In the genomic region with DNA sequence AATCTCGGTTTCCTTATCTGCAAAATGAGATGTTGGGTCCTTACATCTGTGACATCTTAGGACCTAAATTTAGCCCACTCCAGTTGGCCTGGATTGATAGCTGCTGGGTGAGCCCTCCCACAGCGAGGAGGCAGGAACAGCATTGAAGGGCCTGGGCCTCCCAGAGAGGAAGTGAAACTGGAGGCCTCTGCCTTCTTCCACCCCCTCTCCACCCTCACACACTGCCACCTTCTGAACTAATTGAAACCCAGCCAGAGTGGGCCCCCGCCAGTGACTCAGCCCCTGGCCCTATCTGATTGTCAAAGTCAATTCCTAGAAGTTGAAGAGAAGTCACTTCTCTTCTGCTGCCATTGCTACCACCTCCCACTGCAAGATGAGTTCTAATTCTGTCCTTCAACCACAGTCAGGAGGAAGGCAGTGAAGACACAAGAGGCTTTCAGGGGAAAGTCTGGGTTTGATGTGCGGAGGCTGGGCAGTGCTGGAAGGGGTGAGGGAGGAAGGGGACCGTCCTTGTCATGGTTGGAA, we compare ENCODE assay signal across 8 cellular contexts. TPM values are rescaled to one million over a fixed set of nuclear protein-coding genes. Genes with fewer than 3 reads are reported as not detected.
DNase-seq lines count a peak whose midpoint lies in the region; ATAC-seq and TF ChIP-seq lines count a peak whose summit lies in the region.

No MANE protein-coding gene starts in this region.

- H3K27ac ChIP-seq in neutrophil, result peak overlapping the region; percentile 79

- ATAC-seq in GM18873 (IDR thresholded peaks at IDR 0.05; ENCODE audit: low FRiP score, unreplicated experiment) (peak; percentile 71), HG03045 (IDR thresholded peaks at IDR 0.05; ENCODE audit: unreplicated experiment) (peak; percentile 70)

- in situ Hi-C loops in SK-MEL-5 (cut with HindIII; ENCODE audit: low pct_unique_long_range_greater_than_20kb, low sequenced_read_pairs), result no loop called here

- H3K36me3 ChIP-seq in neutrophil, result no peaks in the 10 kb centered on the region

- H3K27me3 Mint-ChIP-seq in activated naive CD4-positive, alpha-beta T cell treated with anti-CD3 and anti-CD28 coated beads, Interleukin-2, amount 50 U/mL, for 24 hours, result no peaks in the 10 kb centered on the region
- H3K27me3 Mint-ChIP-seq in progenitor cell of endocrine pancreas (peaks cover 11% of the 10 kb centered on the region), endothelial cell (ENCODE audit: unreplicated experiment) (no peaks in the 10 kb centered on the region)

- TF ChIP-seq CTCF in neutrophil (IDR thresholded peaks at IDR 0.05) (no peak), progenitor cell of endocrine pancreas (IDR thresholded peaks at IDR 0.05; ENCODE audit: unreplicated experiment) (no peak), endothelial cell (IDR thresholded peaks at IDR 0.05; ENCODE audit: unreplicated experiment) (no peak)

- peak overlapping the region; percentile 90 for H3K27ac Mint-ChIP-seq in activated naive CD4-positive, alpha-beta T cell treated with anti-CD3 and anti-CD28 coated beads, Interleukin-2, amount 50 U/mL, for 24 hours
- H3K27ac Mint-ChIP-seq in progenitor cell of endocrine pancreas (no peak overlapping the region), endothelial cell (ENCODE audit: unreplicated experiment) (no peak overlapping the region)

- peaks cover 36% of the 10 kb centered on the region for H3K4me1 Mint-ChIP-seq in activated naive CD4-positive, alpha-beta T cell treated with anti-CD3 and anti-CD28 coated beads, Interleukin-2, amount 50 U/mL, for 24 hours
- no peaks in the 10 kb centered on the region for H3K4me1 Mint-ChIP-seq in progenitor cell of endocrine pancreas (ENCODE audit: low read depth)
- peaks cover 4% of the 10 kb centered on the region for H3K4me1 Mint-ChIP-seq in endothelial cell (ENCODE audit: unreplicated experiment)

- no peaks in the 10 kb centered on the region for H3K9me3 ChIP-seq in neutrophil

- peak overlapping the region; percentile 66 for H3K4me3 Mint-ChIP-seq in activated naive CD4-positive, alpha-beta T cell treated with anti-CD3 and anti-CD28 coated beads, Interleukin-2, amount 50 U/mL, for 24 hours
- no peak overlapping the region for H3K4me3 Mint-ChIP-seq in progenitor cell of endocrine pancreas (ENCODE audit: low read depth)
- no peak overlapping the region for H3K4me3 Mint-ChIP-seq in endothelial cell (ENCODE audit: unreplicated experiment)

- H3K9me3 Mint-ChIP-seq in activated naive CD4-positive, alpha-beta T cell treated with anti-CD3 and anti-CD28 coated beads, Interleukin-2, amount 50 U/mL, for 24 hours, result no peaks in the 10 kb centered on the region
- H3K9me3 Mint-ChIP-seq in progenitor cell of endocrine pancreas (ENCODE audit: low read depth) (peaks cover 4% of the 10 kb centered on the region), endothelial cell (ENCODE audit: unreplicated experiment) (no peaks in the 10 kb centered on the region)

- H3K4me1 ChIP-seq in neutrophil (ENCODE audit: control insufficient read depth in 1 of 2, insufficient read depth in 1 of 2, low read depth in 1 of 2, low read length in 1 of 2), result peaks cover 47 to 48% of the 10 kb centered on the region in 2 experiments

- H3K36me3 Mint-ChIP-seq in activated naive CD4-positive, alpha-beta T cell treated with anti-CD3 and anti-CD28 coated beads, Interleukin-2, amount 50 U/mL, for 24 hours, result no peaks in the 10 kb centered on the region
- H3K36me3 Mint-ChIP-seq in progenitor cell of endocrine pancreas (ENCODE audit: insufficient read depth) (no peaks in the 10 kb centered on the region), endothelial cell (ENCODE audit: low read depth, unreplicated experiment) (no peaks in the 10 kb centered on the region)

- H3K4me3 ChIP-seq in neutrophil (ENCODE audit: low read depth in 1 of 2, low read length in 1 of 2), result peak overlapping the region in 1 of 2 experiments; percentile 12

- H3K27me3 ChIP-seq in neutrophil, result no peaks in the 10 kb centered on the region

- DNase-seq in SK-MEL-5 (ENCODE audit: low read depth, low spot score), result peak; percentile 6
- no peak for DNase-seq in HuH-7 (ENCODE audit: low spot score)
- DNase-seq in progenitor cell of endocrine pancreas (ENCODE audit: low spot score, unreplicated experiment), result no peak
- no peak for DNase-seq in endothelial cell (ENCODE audit: low spot score)

RNA-seq across cellular contexts. Expression of a gene that starts 55.2 kb away (rescaled TPM):
- total RNA-seq in SK-MEL-5 (2014; rRNA removed; shearing (Covaris generic)), result 42.5 and 47.5 TPM in 2 replicates
- polyA plus RNA-seq in SK-MEL-5 (2015; cell fraction: cytosol; rRNA removed), result 94.9 and 112 TPM in 2 replicates
- 45.6 and 85.6 TPM in 2 replicates for polyA plus RNA-seq in SK-MEL-5 (2015; cell fraction: nucleus; rRNA removed)
- total RNA-seq in progenitor cell of endocrine pancreas, result 23.9 and 24.4 TPM in 2 replicates
- 43.9 TPM for total RNA-seq in endothelial cell (ENCODE audit: unreplicated experiment)
